In genomic region chr16:31475949-31476304, GRCh38 we compare ENCODE assay signal across 13 cellular contexts. TPM values are rescaled to one million over a fixed set of nuclear protein-coding genes. Genes with fewer than 3 reads are reported as not detected.
DNase-seq lines count a peak whose midpoint lies in the region; ATAC-seq and TF ChIP-seq lines count a peak whose summit lies in the region.
"Had no signal": no experiment of that assay in that cellular context is flagged by ENCODE, and none has a peak within 500 bp of the region (broad histone marks: within the 10 kb centered on the region; RNA-seq: fewer than 3 reads in every experiment).

No MANE protein-coding gene starts in this region.

- peaks cover 26 to 36% (median 29%) of the 10 kb centered on the region in 3 donors for H3K4me1 Mint-ChIP-seq in naive B cell

- H3K36me3 ChIP-seq in BLaER1 = 0 out of 2 replicates have a peak, but pooled peaks cover 4% of the 10 kb centered on the region
- H3K36me3 ChIP-seq in HUES48 (ENCODE audit: control insufficient read depth, insufficient read depth, low read length) = peaks cover 6% of the 10 kb centered on the region; the same call in 1 of the 2 replicates
- no peaks in the 10 kb centered on the region for H3K36me3 ChIP-seq in colonic mucosa

- ATAC-seq in naive B cell (ENCODE audit: low read depth in 2 of 2) (no peak), omental fat pad (ENCODE audit: low FRiP score) (no peak), GM18511 (IDR thresholded peaks at IDR 0.05; ENCODE audit: unreplicated experiment) (no peak), HG02571 (IDR thresholded peaks at IDR 0.05; ENCODE audit: unreplicated experiment) (no peak)

- H3K27ac Mint-ChIP-seq in naive B cell = no peak overlapping the region

- TF ChIP-seq CTCF in colonic mucosa (IDR thresholded peaks at IDR 0.05) = no peak
- no peak for TF ChIP-seq CTCF in omental fat pad (IDR thresholded peaks at IDR 0.05)

- DNase-seq in colonic mucosa = peak; percentile 70
- no peak for DNase-seq in naive B cell
- DNase-seq in omental fat pad (ENCODE audit: low spot score) = no peak
- no peak for DNase-seq in NCI-H146 treated with DMSO at 0.1 percent for 48 hours (lab: John Stamatoyannopoulos, UW; ENCODE audit: unreplicated experiment)
- DNase-seq: COR-L47, dorsolateral prefrontal cortex, MG63, NCI-H748 treated with DMSO at 0.1 percent for 48 hours had no signal

- peak overlapping the region; percentile 75; the same call in 1 of the 2 replicates for H3K4me3 ChIP-seq in BLaER1
- peak overlapping the region; percentile 71 for H3K4me3 ChIP-seq in HUES48 (ENCODE audit: low read depth, low read length)
- H3K4me3 ChIP-seq in colonic mucosa = peak overlapping the region; percentile 44
- H3K4me3 ChIP-seq: MG63 had no signal

- H3K9ac ChIP-seq in BLaER1 = no peak overlapping the region
- no peak overlapping the region for H3K9ac ChIP-seq in HUES48 (ENCODE audit: low read depth, low read length)
- peak overlapping the region; percentile 17 to 73 for H3K9ac ChIP-seq in colonic mucosa (ENCODE audit: low read depth in 2 of 2, low read length in 2 of 2)

- H3K9me3 ChIP-seq in BLaER1 (no peaks in the 10 kb centered on the region), HUES48 (ENCODE audit: control insufficient read depth, insufficient read depth, low read length) (no peaks in the 10 kb centered on the region), colonic mucosa (no peaks in the 10 kb centered on the region)
- H3K9me3 ChIP-seq: MG63 had no signal

- no peaks in the 10 kb centered on the region for H4K20me1 ChIP-seq in BLaER1

- H3K27ac ChIP-seq in BLaER1 = no peak overlapping the region
- no peak overlapping the region for H3K27ac ChIP-seq in HUES48 (ENCODE audit: low read depth, low read length)
- H3K27ac ChIP-seq in colonic mucosa = peak overlapping the region; percentile 95

- peaks cover 0 to 30% (median 13%) of the 10 kb centered on the region in 3 donors for H3K27me3 Mint-ChIP-seq in naive B cell

- H3K4me2 ChIP-seq in BLaER1 = peak overlapping the region; percentile 99

- H3K27me3 ChIP-seq in BLaER1 (no peaks in the 10 kb centered on the region), HUES48 (ENCODE audit: control insufficient read depth, insufficient read depth, low read length) (peaks cover 43% of the 10 kb centered on the region), colonic mucosa (no peaks in the 10 kb centered on the region)
- H3K27me3 ChIP-seq: MG63 had no signal

- intact Hi-C loops in colonic mucosa (cut with DNase I) = no loop called here

- no peaks in the 10 kb centered on the region for H3K36me3 Mint-ChIP-seq in naive B cell

- H3K4me3 Mint-ChIP-seq in naive B cell = peak overlapping the region; percentile 80 to 94 (median 88)

- peaks cover 69% of the 10 kb centered on the region for H3K4me1 ChIP-seq in BLaER1
- peaks cover 7% of the 10 kb centered on the region for H3K4me1 ChIP-seq in HUES48 (ENCODE audit: control insufficient read depth, insufficient read depth, low read length)
- H3K4me1 ChIP-seq in colonic mucosa = peaks cover 10% of the 10 kb centered on the region

- H3K9me3 Mint-ChIP-seq in naive B cell = no peaks in the 10 kb centered on the region

RNA-seq across cellular contexts. Expression of gene TGFB1I1, which starts 4.0 kb away (rescaled TPM):
- total RNA-seq in colonic mucosa (10 to 100 TPM; 10.9 to 34.2 TPM), omental fat pad (10 to 100 TPM; 16.1 to 33.7 (median 18.9) TPM)
- polyA plus RNA-seq in naive B cell (ENCODE audit: low read depth in 6 of 6) = 1 to 10 TPM in 2 of 6 donors, under 1 TPM in 2, not detected in 2; 0.57 to 1.4 (median 0.94) TPM

RNA-seq across cellular contexts. Expression of gene SLC5A2, which starts 7.0 kb away (rescaled TPM):
- total RNA-seq in colonic mucosa (under 1 TPM; 0.20 to 0.21 TPM), omental fat pad (not detected)
- under 1 TPM in 3 of 6 donors, not detected in 3; 0.15 to 0.20 (median 0.18) TPM for polyA plus RNA-seq in naive B cell (ENCODE audit: low read depth in 6 of 6)
- total RNA-seq: osteocyte had no signal

RNA-seq across cellular contexts. Expression of gene ARMC5, which starts 16.6 kb away (rescaled TPM):
- 10 to 100 TPM in 1 of 2 donors, 1 to 10 TPM in 1; 5.5 to 13.2 TPM for total RNA-seq in colonic mucosa
- polyA plus RNA-seq in naive B cell (ENCODE audit: low read depth in 6 of 6) = 1 to 10 TPM; 4.2 to 8.2 (median 6.1) TPM
- total RNA-seq in omental fat pad = 10 to 100 TPM in 2 of 4 donors, 1 to 10 TPM in 2; 4.6 to 15.5 (median 10.0) TPM

RNA-seq across cellular contexts. Expression of gene RUSF1, which starts 32.3 kb away (rescaled TPM):
- total RNA-seq in colonic mucosa = 10 to 100 TPM; 53.3 to 78.1 TPM
- 10 to 100 TPM; 12.6 to 25.3 (median 21.2) TPM for polyA plus RNA-seq in naive B cell (ENCODE audit: low read depth in 6 of 6)
- total RNA-seq in omental fat pad = 10 to 100 TPM; 35.3 to 56.7 (median 48.9) TPM

RNA-seq across cellular contexts. Expression of gene ZNF843, which starts 33.3 kb away (rescaled TPM):
- total RNA-seq in colonic mucosa (under 1 TPM; 0.17 to 0.45 TPM), omental fat pad (1 to 10 TPM in 3 of 4 donors, under 1 TPM in 1; 0.36 to 2.2 (median 1.5) TPM)
- polyA plus RNA-seq in naive B cell (ENCODE audit: low read depth in 6 of 6) = under 1 TPM in 1 of 6 donors, not detected in 5; 0.33 TPM

Comparison
In these comparisons a context has a peak if more than half of its experiments do, and no peak if none do; other contexts are left out.
1. H3K9ac ChIP-seq: peak in colonic mucosa (2 of 2); none in BLaER1 (single experiment) and HUES48 (single experiment).
2. Peak in every context shown above with its lines, with median percentiles within 50 percentile points of each other: H3K4me3 ChIP-seq.